11 cellular contexts compared by ENCODE assay signal in the genomic region with DNA sequence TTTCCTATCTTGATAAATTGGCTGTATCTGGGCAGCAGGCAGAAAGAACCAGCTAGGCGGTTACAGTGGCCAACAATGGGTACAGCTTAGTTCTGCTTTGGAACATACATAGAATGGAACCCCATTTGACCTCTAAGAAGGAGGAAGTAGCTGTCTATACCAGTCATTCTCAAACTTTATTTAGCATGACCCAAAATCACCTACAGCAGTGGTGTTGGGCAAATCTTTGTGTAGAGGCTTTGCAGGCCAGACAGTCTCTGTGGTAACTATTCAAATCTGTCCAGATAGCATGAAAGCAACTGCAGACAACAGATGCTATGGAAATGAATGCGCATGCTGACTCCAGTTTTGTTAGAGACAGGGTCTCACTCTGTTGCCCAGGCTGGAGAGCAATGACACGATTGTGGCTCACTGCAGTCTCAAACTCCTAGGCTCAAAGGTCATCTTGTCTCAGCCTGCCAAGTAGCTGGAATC. TPM values are rescaled to one million over a fixed set of nuclear protein-coding genes. Genes with fewer than 3 reads are reported as not detected.
DNase-seq lines count a peak whose midpoint lies in the region; ATAC-seq and TF ChIP-seq lines count a peak whose summit lies in the region.
"Had no signal": no experiment of that assay in that cellular context is flagged by ENCODE, and none has a peak within 500 bp of the region (broad histone marks: within the 10 kb centered on the region; RNA-seq: fewer than 3 reads in every experiment).

No MANE protein-coding gene starts in this region.

- H3K4me1 ChIP-seq in left lung, result no peaks in the 10 kb centered on the region
- H3K4me1 ChIP-seq: suprapubic skin had no signal

- peak in 1 of 2 donors; percentile 30 for DNase-seq in left lung
- no peak for DNase-seq in NCI-H1694 (lab: John Stamatoyannopoulos, UW)
- DNase-seq in LoVo (ENCODE audit: low spot score), result no peak
- no peak for DNase-seq in NCI-H2029 (lab: John Stamatoyannopoulos, UW)
- no peak for DNase-seq in NK-92 treated with Interleukin-12 subunit alpha and Interleukin-12 subunit beta, amount 100 ng/mL, for 24 hours (lab: John Stamatoyannopoulos, UW)

- H3K4me3 Mint-ChIP-seq in IgD-negative memory B cell, result peak overlapping the region; percentile 78 to 94 (median 92)

- peaks cover 24 to 36% (median 28%) of the 10 kb centered on the region in 3 donors for H3K4me1 Mint-ChIP-seq in IgD-negative memory B cell

- no peaks in the 10 kb centered on the region for H3K9me3 Mint-ChIP-seq in IgD-negative memory B cell

- peak overlapping the region; percentile 75 to 92 (median 85) for H3K27ac Mint-ChIP-seq in IgD-negative memory B cell

- H3K27ac ChIP-seq in left lung, result peak overlapping the region in 1 of 2 donors; percentile 16
- H3K27ac ChIP-seq: suprapubic skin, VCaP had no signal

- H3K27me3 ChIP-seq in left lung, result peaks cover 0 to 7% of the 10 kb centered on the region in 2 donors
- H3K27me3 ChIP-seq: suprapubic skin had no signal

- intact Hi-C loops in left lung (cut with DNase I), result no loop called here

- H3K36me3 Mint-ChIP-seq in IgD-negative memory B cell, result peaks cover 3% of the 10 kb centered on the region

- H3K9me3 ChIP-seq in left lung, result no peaks in the 10 kb centered on the region

- no peaks in the 10 kb centered on the region for H3K27me3 Mint-ChIP-seq in IgD-negative memory B cell

- ATAC-seq in GM18499 (IDR thresholded peaks at IDR 0.05; ENCODE audit: insufficient read depth, unreplicated experiment) (peak; percentile 47), GM21576 (IDR thresholded peaks at IDR 0.05; ENCODE audit: unreplicated experiment) (peak; percentile 49), left lung (peak; percentile 72)

- H3K36me3 ChIP-seq in left lung, result no peaks in the 10 kb centered on the region
- H3K36me3 ChIP-seq: suprapubic skin had no signal

- no peak overlapping the region for H3K4me3 ChIP-seq in left lung
- H3K4me3 ChIP-seq: lung, suprapubic skin had no signal

- TF ChIP-seq CTCF in left lung (IDR thresholded peaks at IDR 0.05), result no peak

RNA-seq across cellular contexts. Expression of a gene that starts 12.0 kb away (rescaled TPM):
- not detected for polyA plus RNA-seq in IgD-negative memory B cell
- 10 to 100 TPM in 1 of 2 donors, 1 to 10 TPM in 1; 8.5 to 14.7 TPM for total RNA-seq in left lung

RNA-seq across cellular contexts. Expression of a gene that starts 24.3 kb away (rescaled TPM):
- polyA plus RNA-seq in IgD-negative memory B cell, result 4.2 TPM
- total RNA-seq in left lung, result 1,000 to 10,000 TPM; 1,284 to 3,296 TPM

RNA-seq across cellular contexts. Expression of a gene that starts 35.1 kb away (rescaled TPM):
- 130 TPM for polyA plus RNA-seq in IgD-negative memory B cell
- 10 to 100 TPM; 77.9 to 78.4 TPM for total RNA-seq in left lung

RNA-seq across cellular contexts. Expression of a gene that starts 43.0 kb away (rescaled TPM):
- 32.8 TPM for polyA plus RNA-seq in IgD-negative memory B cell
- 10 to 100 TPM; 38.3 to 58.3 TPM for total RNA-seq in left lung
